ENCODE assay signal across 18 cellular contexts in genomic region chr9:2253814-2254550, GRCh38.
"Had no signal": no experiment of that assay in that cellular context is flagged by ENCODE, and none has a peak within 500 bp of the region (broad histone marks: within the 10 kb centered on the region; RNA-seq: fewer than 3 reads in every experiment).

No MANE protein-coding gene starts in this region.

- H3K27ac ChIP-seq: epithelial cell of prostate, esophagus muscularis mucosa, gastrocnemius medialis, heart right ventricle, ovary, stomach, thoracic aorta, transverse colon had no signal

- H3K36me3 ChIP-seq: esophagus muscularis mucosa, gastrocnemius medialis, heart right ventricle, ovary, stomach, thoracic aorta, transverse colon had no signal

- H3K9me3 Mint-ChIP-seq: dendritic cell treated with granulocyte-macrophage colony-stimulating factor and Interleukin-4, amounts not matched to agents 40 ng/mL and 50 ng/mL, for 4 days; effector memory CD8-positive, alpha-beta T cell had no signal

- H3K4me3 ChIP-seq: esophagus muscularis mucosa, gastrocnemius medialis, heart right ventricle, ovary, stomach, thoracic aorta, transverse colon had no signal

- H3K27me3 Mint-ChIP-seq: dendritic cell treated with granulocyte-macrophage colony-stimulating factor and Interleukin-4, amounts not matched to agents 40 ng/mL and 50 ng/mL, for 4 days had no signal

- H3K9me3 ChIP-seq: esophagus muscularis mucosa, gastrocnemius medialis, heart right ventricle, ovary, stomach, thoracic aorta, transverse colon had no signal

- H3K27me3 ChIP-seq: esophagus muscularis mucosa, gastrocnemius medialis, heart right ventricle, ovary, stomach, transverse colon had no signal

- ATAC-seq: effector memory CD8-positive, alpha-beta T cell; heart right ventricle; naive thymus-derived CD8-positive, alpha-beta T cell had no signal

- H3K4me1 ChIP-seq: esophagus muscularis mucosa, gastrocnemius medialis, heart right ventricle, stomach, transverse colon had no signal

- H3K27ac Mint-ChIP-seq: dendritic cell treated with granulocyte-macrophage colony-stimulating factor and Interleukin-4, amounts not matched to agents 40 ng/mL and 50 ng/mL, for 4 days; effector memory CD8-positive, alpha-beta T cell; naive thymus-derived CD8-positive, alpha-beta T cell had no signal

- H3K4me3 Mint-ChIP-seq: dendritic cell treated with granulocyte-macrophage colony-stimulating factor and Interleukin-4, amounts not matched to agents 40 ng/mL and 50 ng/mL, for 4 days; effector memory CD8-positive, alpha-beta T cell; naive thymus-derived CD8-positive, alpha-beta T cell had no signal

- DNase-seq: effector memory CD8-positive, alpha-beta T cell; gastrocnemius medialis; heart right ventricle; hypothalamus; kidney glomerular epithelial cell; naive thymus-derived CD8-positive, alpha-beta T cell; ovary; right cardiac atrium; small intestine; stimulated activated CD4-positive, alpha-beta T cell treated with anti-CD3 and anti-CD28 coated beads, Interleukin-12 subunit alpha, Interleukin-12 subunit beta, amount 100 ng/mL, for 4 hours; stimulated activated naive CD4-positive, alpha-beta T cell; stomach; substantia nigra; transverse colon had no signal
